Comparison of ENCODE assay signal across 14 cellular contexts in genomic region chr2:61664190-61664589, GRCh38.
DNase-seq lines count a peak whose midpoint lies in the region; ATAC-seq, FAIRE-seq and TF ChIP-seq lines count a peak whose summit lies in the region.
"Had no signal": no experiment of that assay in that cellular context is flagged by ENCODE, and none has a peak within 500 bp of the region (broad histone marks: within the 10 kb centered on the region; RNA-seq: fewer than 3 reads in every experiment).

No MANE protein-coding gene starts in this region.

- no peak for TF ChIP-seq RAD21 in GM12878 (IDR thresholded peaks at IDR 0.05; ENCODE audit: insufficient read depth, low read depth, low read length)

- no peak for TF ChIP-seq POLR2A in GM12878 (IDR thresholded peaks at IDR 0.05; ENCODE audit: low read depth, low read length)

- POLR2A ChIA-PET in CD8-positive, alpha-beta T cell (lab: Charles Lee) = no interaction called here
- POLR2A ChIA-PET in CD8-positive, alpha-beta memory T cell (lab: Charles Lee) = no interaction called here
- POLR2A ChIA-PET in GM12878 (lab: Charles Lee) = no interaction called here

- RAD21 ChIA-PET in GM12878 (lab: Charles Lee; ENCODE audit: unreplicated experiment) = no interaction called here

- no peak overlapping the region for H3K4me2 ChIP-seq in GM12878 (ENCODE audit: control insufficient read depth, insufficient read depth)

- no peaks in the 10 kb centered on the region for H4K20me1 ChIP-seq in GM12878 (ENCODE audit: control insufficient read depth, insufficient read depth)

- no peak for FAIRE-seq in GM12878 (lab: Jason Lieb, UNC)
- FAIRE-seq: H54 had no signal

- no peak overlapping the region for H3K4me3 ChIP-seq in CD8-positive, alpha-beta T cell (ENCODE audit: low read depth, low read length)
- H3K4me3 ChIP-seq in CD8-positive, alpha-beta memory T cell (ENCODE audit: low read length) = no peak overlapping the region
- no peak overlapping the region for H3K4me3 ChIP-seq in GM12878
- H3K4me3 ChIP-seq: HAP-1 had no signal

- H3K27ac Mint-ChIP-seq in CD8-positive, alpha-beta T cell = peak overlapping the region; percentile 2
- peak overlapping the region in 7 of 8 donors; percentile 47 to 96 (median 82) for H3K27ac Mint-ChIP-seq in CD8-positive, alpha-beta memory T cell
- peak overlapping the region; percentile 58 to 87 (median 71) for H3K27ac Mint-ChIP-seq in immature natural killer cell

- no TSS peak for BruUV-seq in GM12878 (replicated peaks; lab: Mats Ljungman, UMichigan)

- no peaks in the 10 kb centered on the region for H3K9me3 Mint-ChIP-seq in CD8-positive, alpha-beta T cell
- no peaks in the 10 kb centered on the region for H3K9me3 Mint-ChIP-seq in CD8-positive, alpha-beta memory T cell
- H3K9me3 Mint-ChIP-seq in immature natural killer cell = no peaks in the 10 kb centered on the region

- H3K36me3 ChIP-seq in CD8-positive, alpha-beta T cell (ENCODE audit: insufficient read depth, low read length) = no peaks in the 10 kb centered on the region
- no peaks in the 10 kb centered on the region for H3K36me3 ChIP-seq in CD8-positive, alpha-beta memory T cell (ENCODE audit: insufficient read depth, low read length)
- H3K36me3 ChIP-seq in GM12878 (ENCODE audit: control insufficient read depth in 2 of 2, insufficient read depth in 2 of 2, low read length in 1 of 2) = no peaks in the 10 kb centered on the region
- H3K36me3 ChIP-seq: HAP-1 had no signal

- no peak overlapping the region for H2AFZ ChIP-seq in GM12878 (ENCODE audit: control insufficient read depth, low read depth, low read length)

- 75% methylated on average over 1 of the region's 1 CpG for WGBS in GM12878 (ENCODE audit: insufficient coverage, insufficient replicate concordance, low lambda C conversion rate, missing lambda C conversion rate)

- intact Hi-C loops in CD8-positive, alpha-beta T cell (cut with DNase I, micrococcal nuclease) = no loop called here
- intact Hi-C loops in GM12878 (cut with micrococcal nuclease; ENCODE audit: unreplicated experiment) = no loop called here

- no peak overlapping the region for H3K4me3 Mint-ChIP-seq in CD8-positive, alpha-beta T cell
- peak overlapping the region in 4 of 7 donors; percentile 27 to 37 (median 31) for H3K4me3 Mint-ChIP-seq in CD8-positive, alpha-beta memory T cell
- peak overlapping the region; percentile 0 to 62 (median 18) for H3K4me3 Mint-ChIP-seq in immature natural killer cell
- H3K4me3 Mint-ChIP-seq: CD4-positive, alpha-beta memory T cell had no signal

- H3K27ac ChIP-seq in CD8-positive, alpha-beta T cell (ENCODE audit: low read depth, low read length) = no peak overlapping the region
- no peak overlapping the region for H3K27ac ChIP-seq in CD8-positive, alpha-beta memory T cell (ENCODE audit: low read depth, low read length)
- H3K27ac ChIP-seq in GM12878 (ENCODE audit: control insufficient read depth, insufficient read depth) = no peak overlapping the region

- DNase-seq in CD8-positive, alpha-beta T cell = no peak
- no peak for DNase-seq in CD8-positive, alpha-beta memory T cell
- DNase-seq in GM12878 (ENCODE audit: low read depth, low spot score) (no peak), immature natural killer cell (no peak), NCI-H2171 treated with DMSO at 0.1 percent for 48 hours (lab: John Stamatoyannopoulos, UW) (no peak), globus pallidus (ENCODE audit: low spot score) (no peak)
- DNase-seq: C1 segment of cervical spinal cord; CD4-positive, alpha-beta memory T cell; DMS53; DMS79 treated with DMSO at 0.1 percent for 48 hours; GF-D8; GOT3 had no signal

- ATAC-seq in CD8-positive, alpha-beta T cell = no peak
- no peak for ATAC-seq in GM12878

- H3K36me3 Mint-ChIP-seq in CD8-positive, alpha-beta T cell = no peaks in the 10 kb centered on the region
- peaks cover 0 to 18% (median 0%) of the 10 kb centered on the region in 3 donors for H3K36me3 Mint-ChIP-seq in CD8-positive, alpha-beta memory T cell
- H3K36me3 Mint-ChIP-seq in immature natural killer cell = no peaks in the 10 kb centered on the region
- H3K36me3 Mint-ChIP-seq: CD4-positive, alpha-beta memory T cell had no signal

- H3K79me2 ChIP-seq in GM12878 (ENCODE audit: control insufficient read depth, insufficient read depth, low read length) = no peaks in the 10 kb centered on the region

- SMC1A ChIA-PET in GM12878 (lab: Charles Lee; ENCODE audit: uncharacterized antibody, unreplicated experiment) = interaction anchor here (1.2 kb wide), 2 partner anchors 12 to 130 kb away, joined by 3 to 4 read pairs; no protein-coding TSS in a partner anchor

- H3K27me3 ChIP-seq in CD8-positive, alpha-beta T cell (ENCODE audit: insufficient read depth, low read length) = no peaks in the 10 kb centered on the region
- H3K27me3 ChIP-seq in CD8-positive, alpha-beta memory T cell (ENCODE audit: insufficient read depth, low read length, poor library complexity, severe bottlenecking) = no peaks in the 10 kb centered on the region
- H3K27me3 ChIP-seq in GM12878 (replicated peaks in 1 of 2; ENCODE audit: control insufficient read depth in 2 of 2, insufficient read depth in 2 of 2, low read length in 1 of 2) = no peaks in the 10 kb centered on the region

- H3K9ac ChIP-seq in GM12878 (ENCODE audit: control insufficient read depth, insufficient read depth, low read length) = no peak overlapping the region

- no peaks in the 10 kb centered on the region for H3K4me1 ChIP-seq in CD8-positive, alpha-beta T cell (ENCODE audit: insufficient read depth, low read length)
- peaks cover 14% of the 10 kb centered on the region for H3K4me1 ChIP-seq in CD8-positive, alpha-beta memory T cell (ENCODE audit: insufficient read depth, low read length)
- no peaks in the 10 kb centered on the region for H3K4me1 ChIP-seq in GM12878 (ENCODE audit: control insufficient read depth, insufficient read depth, low read length)
- H3K4me1 ChIP-seq: HAP-1 had no signal

- H3K4me1 Mint-ChIP-seq in CD8-positive, alpha-beta T cell (ENCODE audit: low read depth) = peaks cover 12% of the 10 kb centered on the region
- peaks cover 37 to 45% (median 41%) of the 10 kb centered on the region in 3 donors for H3K4me1 Mint-ChIP-seq in CD8-positive, alpha-beta memory T cell
- peaks cover 31 to 48% of the 10 kb centered on the region in 2 donors for H3K4me1 Mint-ChIP-seq in immature natural killer cell

- no peak for TF ChIP-seq CTCF in CD8-positive, alpha-beta T cell (IDR thresholded peaks at IDR 0.05)
- no peak for TF ChIP-seq CTCF in GM12878 (IDR thresholded peaks at IDR 0.05 in 2 of 3, conservative IDR thresholded peaks at IDR 0.05 in 1 of 3; ENCODE audit: control insufficient read depth in 2 of 3, extremely low read depth in 1 of 3, insufficient read depth in 1 of 3, low read depth in 3 of 3, low read length in 3 of 3)

- no peak for TF ChIP-seq EP300 in GM12878 (IDR thresholded peaks at IDR 0.05; ENCODE audit: borderline replicate concordance in 1 of 2, control insufficient read depth in 1 of 2, low read depth in 2 of 2, low read length in 2 of 2)

- no peaks in the 10 kb centered on the region for H3K9me3 ChIP-seq in CD8-positive, alpha-beta T cell (ENCODE audit: low read length)
- no peaks in the 10 kb centered on the region for H3K9me3 ChIP-seq in CD8-positive, alpha-beta memory T cell (ENCODE audit: low read length)
- H3K9me3 ChIP-seq in GM12878 (replicated peaks; ENCODE audit: control insufficient read depth, insufficient read depth, low read length) = no peaks in the 10 kb centered on the region
- H3K9me3 ChIP-seq: HAP-1 had no signal

- peaks cover 2% of the 10 kb centered on the region for H3K27me3 Mint-ChIP-seq in CD8-positive, alpha-beta T cell (ENCODE audit: low read depth)
- H3K27me3 Mint-ChIP-seq in CD8-positive, alpha-beta memory T cell = peaks cover 0 to 3% of the 10 kb centered on the region in 2 donors
- H3K27me3 Mint-ChIP-seq in immature natural killer cell (ENCODE audit: low read depth in 3 of 3) = no peaks in the 10 kb centered on the region
- H3K27me3 Mint-ChIP-seq: CD4-positive, alpha-beta memory T cell had no signal

- CTCF ChIA-PET in CD8-positive, alpha-beta T cell (lab: Charles Lee) = interaction anchor here (1.5 to 1.6 kb wide), 2 partner anchors 10 to 34 kb away, joined by 3 read pairs; no protein-coding TSS in a partner anchor
- CTCF ChIA-PET in CD8-positive, alpha-beta memory T cell (lab: Charles Lee) = interaction anchor here (0.6 to 1.0 kb wide), 2 partner anchors 22 to 265 kb away, joined by 3 read pairs; no protein-coding TSS in a partner anchor
- CTCF ChIA-PET in GM12878 (lab: Yijun Ruan, JAX) = interaction anchor here (1.0 kb wide), 1 partner anchor 11 kb away, joined by 3 read pairs; no protein-coding TSS in a partner anchor

- in situ Hi-C loops in GM12878 (cut with MboI) = no loop called here

TF ChIP-seq in GM12878, 131 proteins besides CTCF, POLR2A, EP300 and RAD21:
- TF ChIP-seq ATF7 (IDR thresholded peaks at IDR 0.05; ENCODE audit: low read depth) (peak; percentile 59; the same call in 1 of the 2 replicates), MAX (IDR thresholded peaks at IDR 0.05; ENCODE audit: low read depth, low read length) (no peak)

Comparison
In these comparisons a context has a peak if more than half of its experiments do, and no peak if none do; other contexts are left out.
1. H3K27ac Mint-ChIP-seq: peak in every context shown above with its lines; median percentile 82 in CD8-positive, alpha-beta memory T cell; 71 in immature natural killer cell; 2 in CD8-positive, alpha-beta T cell.